ENCODE assay signal across 29 cellular contexts in genomic region chr5:103374473-103374963, GRCh38.
"Had no signal": no experiment of that assay in that cellular context is flagged by ENCODE, and none has a peak within 500 bp of the region (broad histone marks: within the 10 kb centered on the region; RNA-seq: fewer than 3 reads in every experiment).

No MANE protein-coding gene starts in this region.

- FAIRE-seq: RCC 7860 had no signal

- H3K4me1 Mint-ChIP-seq: activated CD4-positive, alpha-beta memory T cell treated with anti-CD3 and anti-CD28 coated beads, Interleukin-2, amount 10 ng/mL, durations not matched to agents 7 days and 5 days; activated CD8-positive, alpha-beta memory T cell treated with anti-CD3 and anti-CD28 coated beads, Interleukin-2, amount 10 ng/mL, durations not matched to agents 7 days and 5 days; activated naive CD4-positive, alpha-beta T cell treated with anti-CD3 and anti-CD28 coated beads, Interleukin-2, amount 50 U/mL, for 24 hours; activated naive CD8-positive, alpha-beta T cell treated with anti-CD3 and anti-CD28 coated beads, Interleukin-2, amount 10 ng/mL, durations not matched to agents 7 days and 5 days had no signal

- ATAC-seq: activated CD8-positive, alpha-beta memory T cell treated with anti-CD3 and anti-CD28 coated beads, Interleukin-2, amount 10 ng/mL, durations not matched to agents 7 days and 5 days; Right ventricle myocardium inferior had no signal

- H3K27me3 Mint-ChIP-seq: activated naive CD8-positive, alpha-beta T cell treated with anti-CD3 and anti-CD28 coated beads, Interleukin-2, amount 10 ng/mL, durations not matched to agents 7 days and 5 days had no signal

- H3K36me3 Mint-ChIP-seq: activated CD8-positive, alpha-beta memory T cell treated with anti-CD3 and anti-CD28 coated beads, Interleukin-2, amount 10 ng/mL, durations not matched to agents 7 days and 5 days; activated naive CD4-positive, alpha-beta T cell treated with anti-CD3 and anti-CD28 coated beads, Interleukin-2, amount 50 U/mL, for 24 hours; activated naive CD8-positive, alpha-beta T cell treated with anti-CD3 and anti-CD28 coated beads, Interleukin-2, amount 10 ng/mL, durations not matched to agents 7 days and 5 days had no signal

- H3K9me3 Mint-ChIP-seq: activated CD4-positive, alpha-beta memory T cell treated with anti-CD3 and anti-CD28 coated beads, Interleukin-2, amount 10 ng/mL, durations not matched to agents 7 days and 5 days; activated naive CD8-positive, alpha-beta T cell treated with anti-CD3 and anti-CD28 coated beads, Interleukin-2, amount 10 ng/mL, durations not matched to agents 7 days and 5 days; activated T-helper 2 cell treated with anti-CD3 and anti-CD28 coated beads, Interferon-gamma antibody, Interleukin-2, Interleukin-4, amounts not matched to agents 10 μg/mL and 5 μg/mL and 100 μg/mL, durations not matched to agents 14 hours and 24 hours and 36 hours had no signal

- DNase-seq: activated CD4-positive, alpha-beta memory T cell treated with anti-CD3 and anti-CD28 coated beads, Interleukin-2, amount 10 ng/mL, durations not matched to agents 7 days and 5 days; activated CD4-positive, alpha-beta T cell treated with anti-CD3 and anti-CD28 coated beads for 1 hour; activated CD4-positive, alpha-beta T cell treated with anti-CD3 and anti-CD28 coated beads for 48 hours; activated CD4-positive, CD25-positive, alpha-beta regulatory T cell; activated CD8-positive, alpha-beta memory T cell treated with anti-CD3 and anti-CD28 coated beads for 24 hours; activated CD8-positive, alpha-beta memory T cell treated with anti-CD3 and anti-CD28 coated beads, Interleukin-2, amount 10 ng/mL, durations not matched to agents 7 days and 5 days; activated gamma-delta T cell; activated naive CD4-positive, alpha-beta T cell treated with Interleukin-2 at 50 U/mL for 16 hours; activated naive CD8-positive, alpha-beta T cell treated with anti-CD3 and anti-CD28 coated beads, Interleukin-2, amount 10 ng/mL, durations not matched to agents 7 days and 5 days; activated T-cell treated with anti-CD3 and anti-CD28 coated beads, Interleukin-2, amount 50 U/mL, for 1 hour; cerebellar nuclear complex; Kasumi-1; KG1; MG63; NCI-H1048; NCI-H1105 treated with DMSO at 0.1 percent for 48 hours; NCI-H1436; NCI-H1694; NCI-H226; NCI-H446 treated with DMSO at 0.1 percent for 48 hours; NCI-H524 treated with DMSO at 0.1 percent for 48 hours; PC-9; SIG-M5; T1000; WERI-Rb-1 had no signal

- H3K4me3 Mint-ChIP-seq: activated CD4-positive, alpha-beta memory T cell treated with anti-CD3 and anti-CD28 coated beads, Interleukin-2, amount 10 ng/mL, durations not matched to agents 7 days and 5 days; activated CD8-positive, alpha-beta memory T cell treated with anti-CD3 and anti-CD28 coated beads, Interleukin-2, amount 10 ng/mL, durations not matched to agents 7 days and 5 days; activated naive CD4-positive, alpha-beta T cell treated with anti-CD3 and anti-CD28 coated beads, Interleukin-2, amount 50 U/mL, for 24 hours; activated naive CD8-positive, alpha-beta T cell treated with anti-CD3 and anti-CD28 coated beads, Interleukin-2, amount 10 ng/mL, durations not matched to agents 7 days and 5 days had no signal

- H3K27ac Mint-ChIP-seq: activated CD4-positive, alpha-beta memory T cell treated with anti-CD3 and anti-CD28 coated beads, Interleukin-2, amount 10 ng/mL, durations not matched to agents 7 days and 5 days; activated CD8-positive, alpha-beta memory T cell treated with anti-CD3 and anti-CD28 coated beads, Interleukin-2, amount 10 ng/mL, durations not matched to agents 7 days and 5 days; activated naive CD4-positive, alpha-beta T cell treated with anti-CD3 and anti-CD28 coated beads, Interleukin-2, amount 50 U/mL, for 24 hours; activated naive CD8-positive, alpha-beta T cell treated with anti-CD3 and anti-CD28 coated beads, Interleukin-2, amount 10 ng/mL, durations not matched to agents 7 days and 5 days; activated T-helper 2 cell treated with anti-CD3 and anti-CD28 coated beads, Interferon-gamma antibody, Interleukin-2, Interleukin-4, amounts not matched to agents 10 μg/mL and 5 μg/mL and 100 μg/mL, durations not matched to agents 14 hours and 24 hours and 36 hours had no signal
